Comparison of ENCODE assay signal across 8 cellular contexts in genomic region chrX:133335027-133335426, GRCh38.
DNase-seq lines count a peak whose midpoint lies in the region; ATAC-seq and TF ChIP-seq lines count a peak whose summit lies in the region.

No MANE protein-coding gene starts in this region.

- H3K36me3 Mint-ChIP-seq in natural killer cell = no peaks in the 10 kb centered on the region

- ATAC-seq in Panc1 (no peak), gastrocnemius medialis (no peak), natural killer cell (no peak)

- H3K4me1 Mint-ChIP-seq in natural killer cell = no peaks in the 10 kb centered on the region

- TF ChIP-seq POLR2A in gastrocnemius medialis (IDR thresholded peaks at IDR 0.05) = no peak

- H3K36me3 ChIP-seq in Panc1 (ENCODE audit: control insufficient read depth, insufficient read depth, low read length) = no peaks in the 10 kb centered on the region
- no peaks in the 10 kb centered on the region for H3K36me3 ChIP-seq in gastrocnemius medialis

- DNase-seq in AG20443 (ENCODE audit: low spot score) = peak; percentile 38
- DNase-seq in Panc1 (ENCODE audit: low read depth, low spot score) = no peak
- peak; percentile 33 for DNase-seq in fibroblast of peridontal ligament (ENCODE audit: extremely low read depth)
- no peak for DNase-seq in gastrocnemius medialis
- DNase-seq in SK-N-DZ (ENCODE audit: low spot score) = no peak
- DNase-seq in natural killer cell = no peak
- DNase-seq in effector CD4-positive, alpha-beta T cell = no peak

- no peak overlapping the region for H3K4me3 ChIP-seq in Panc1 (ENCODE audit: low read depth in 2 of 2, low read length in 2 of 2)
- H3K4me3 ChIP-seq in gastrocnemius medialis = no peak overlapping the region

- in situ Hi-C loops in Panc1 (cut with HindIII; ENCODE audit: low pct_unique_long_range_greater_than_20kb, low sequenced_read_pairs) = no loop called here
- in situ Hi-C loops in gastrocnemius medialis (cut with MboI; ENCODE audit: low sequenced_read_pairs in 4 of 4) = loop anchor here in 3 of 4 donors (10.0 to 25.0 kb wide), 2 partner anchors 327 to 340 kb away; no protein-coding TSS in a partner anchor

- TF ChIP-seq CTCF in GM12874 (IDR thresholded peaks at IDR 0.05; ENCODE audit: insufficient read depth, low read depth, low read length) = peak; percentile 26; the same call in 1 of the 2 replicates
- TF ChIP-seq CTCF in Panc1 (IDR thresholded peaks at IDR 0.05) = peak; percentile 71
- peak in 4 of 5 experiments; percentile 23 to 39 (median 30) for TF ChIP-seq CTCF in gastrocnemius medialis (IDR thresholded peaks at IDR 0.05 in 4 of 5, conservative IDR thresholded peaks at IDR 0.05 in 1 of 5)
- no peak for TF ChIP-seq CTCF in natural killer cell (IDR thresholded peaks at IDR 0.05)

- H3K27ac ChIP-seq in Panc1 (ENCODE audit: low read length) = no peak overlapping the region
- H3K27ac ChIP-seq in gastrocnemius medialis = no peak overlapping the region

- BruUV-seq in Panc1 (replicated peaks; lab: Mats Ljungman, UMichigan) = no TSS peak

- H3K27me3 ChIP-seq in Panc1 (ENCODE audit: control insufficient read depth, insufficient read depth, low read length) (no peaks in the 10 kb centered on the region), gastrocnemius medialis (no peaks in the 10 kb centered on the region)

- H3K27me3 Mint-ChIP-seq in natural killer cell (ENCODE audit: low read depth in 2 of 2) = peaks cover 0 to 27% of the 10 kb centered on the region in 2 donors

- H3K4me3 Mint-ChIP-seq in natural killer cell = no peak overlapping the region

- H3K4me1 ChIP-seq in Panc1 (ENCODE audit: control insufficient read depth, insufficient read depth, low read length) (no peaks in the 10 kb centered on the region), gastrocnemius medialis (no peaks in the 10 kb centered on the region)

- H3K9me3 ChIP-seq in Panc1 (ENCODE audit: control insufficient read depth, insufficient read depth, low read depth, low read length) (no peaks in the 10 kb centered on the region), gastrocnemius medialis (no peaks in the 10 kb centered on the region)

- H3K27ac Mint-ChIP-seq in natural killer cell = no peak overlapping the region

- POLR2A ChIA-PET in Panc1 (lab: Charles Lee) = no interaction called here

- H3K9me3 Mint-ChIP-seq in natural killer cell = no peaks in the 10 kb centered on the region

- intact Hi-C loops in Panc1 (cut with micrococcal nuclease; ENCODE audit: unreplicated experiment) = loop anchor here (5.0 kb wide), 1 partner anchor 332 kb away; no protein-coding TSS in a partner anchor
- intact Hi-C loops in gastrocnemius medialis (cut with DNase I; ENCODE audit: low total_unique reads) = loop anchor here (1.0 kb wide), 1 partner anchor 335 kb away; no protein-coding TSS in a partner anchor
- intact Hi-C loops in natural killer cell (cut with micrococcal nuclease) = no loop called here

- CTCF ChIA-PET in Panc1 (lab: Charles Lee) = interaction anchor here (0.7 kb wide), 1 partner anchor 335 kb away, joined by 5 read pairs; no protein-coding TSS in a partner anchor

Comparison
In these comparisons a context has a peak if more than half of its experiments do, and no peak if none do; other contexts are left out.
1. DNase-seq: peak in AG20443 (single experiment) and fibroblast of peridontal ligament (single experiment); none in Panc1 (single experiment), gastrocnemius medialis (0 of 2), SK-N-DZ (single experiment), natural killer cell (single experiment) and effector CD4-positive, alpha-beta T cell (single experiment).